In the genomic region with DNA sequence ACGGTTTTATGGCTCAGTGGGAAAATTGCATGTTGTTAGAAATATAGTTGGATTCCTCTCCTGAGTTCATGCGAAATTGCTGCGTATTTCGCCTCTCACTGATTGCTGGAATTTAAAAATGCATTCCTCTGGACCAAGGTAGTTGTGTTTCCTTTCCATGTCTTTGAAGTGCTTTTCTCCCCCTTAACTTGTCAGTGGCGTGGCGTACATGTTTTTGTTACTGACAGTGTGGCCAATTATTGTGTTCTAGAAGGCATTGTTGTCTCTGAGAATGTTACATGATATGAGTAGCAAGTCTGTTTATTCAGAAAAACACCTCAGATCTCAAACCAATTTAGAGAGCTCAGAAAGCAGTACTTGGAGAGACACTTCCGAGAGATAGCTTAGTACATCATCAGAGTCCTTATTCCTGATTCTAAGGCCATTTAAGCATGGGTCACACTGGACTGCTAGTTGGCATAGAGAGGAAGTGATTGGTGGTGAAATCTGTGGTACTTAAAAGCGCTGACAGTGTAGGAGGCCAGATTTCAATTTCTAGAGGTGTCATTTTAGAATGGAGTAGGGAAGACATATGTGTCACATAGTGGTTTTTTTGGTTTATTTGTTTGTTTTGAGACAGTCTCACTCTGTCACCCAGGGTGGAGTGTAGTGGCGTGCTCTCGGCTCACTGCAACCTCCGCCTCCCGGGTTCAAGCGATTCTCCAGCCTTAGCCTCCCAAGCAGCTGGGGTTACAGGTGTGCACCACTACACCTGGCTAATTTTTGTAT, we compare ENCODE assay signal across 28 cellular contexts.
"Had no signal": no experiment of that assay in that cellular context is flagged by ENCODE, and none has a peak within 500 bp of the region (broad histone marks: within the 10 kb centered on the region; RNA-seq: fewer than 3 reads in every experiment).

No MANE protein-coding gene starts in this region.

- H3K4me3 ChIP-seq: breast epithelium, colonic mucosa, neural progenitor cell, psoas muscle, suprapubic skin, tibial nerve had no signal

- H3K4me2 ChIP-seq: neural progenitor cell had no signal

- H3K79me2 ChIP-seq: parathyroid adenoma had no signal

- H3K4me1 Mint-ChIP-seq: activated CD4-positive, alpha-beta T cell treated with anti-CD3 and anti-CD28 coated beads, Interleukin-2, amount 10 ng/mL, durations not matched to agents 7 days and 5 days; activated naive CD4-positive, alpha-beta T cell treated with anti-CD3 and anti-CD28 coated beads, Interleukin-2, amount 50 U/mL, for 24 hours; activated naive CD8-positive, alpha-beta T cell treated with anti-CD3 and anti-CD28 coated beads, Interleukin-2, amount 50 U/mL, for 24 hours; activated T-helper 17 cell treated with anti-CD3 and anti-CD28 coated beads, Interleukin-2, amount 50 U/mL, for 72 hours; naive thymus-derived CD8-positive, alpha-beta T cell; neural progenitor cell; T-helper 17 cell had no signal

- H3K9me3 Mint-ChIP-seq: activated CD4-positive, alpha-beta memory T cell treated with anti-CD3 and anti-CD28 coated beads, Interleukin-2, amount 10 ng/mL, durations not matched to agents 7 days and 5 days; activated CD4-positive, alpha-beta T cell treated with anti-CD3 and anti-CD28 coated beads, Interleukin-2, amount 10 ng/mL, durations not matched to agents 7 days and 5 days; activated naive CD4-positive, alpha-beta T cell treated with anti-CD3 and anti-CD28 coated beads, Interleukin-2, amount 50 U/mL, for 24 hours; activated naive CD8-positive, alpha-beta T cell treated with anti-CD3 and anti-CD28 coated beads, Interleukin-2, amount 50 U/mL, for 24 hours; activated T-cell treated with anti-CD3 and anti-CD28 coated beads, Interleukin-2, amount 50 U/mL, for 24 hours; activated T-helper 17 cell treated with anti-CD3 and anti-CD28 coated beads, Interleukin-2, amount 50 U/mL, for 72 hours; neural progenitor cell had no signal

- H3K9ac ChIP-seq: neural progenitor cell, parathyroid adenoma had no signal

- H3K9me3 ChIP-seq: breast epithelium, colonic mucosa, psoas muscle, suprapubic skin, tibial nerve had no signal

- H3K27ac Mint-ChIP-seq: activated CD4-positive, alpha-beta memory T cell treated with anti-CD3 and anti-CD28 coated beads, Interleukin-2, amount 10 ng/mL, durations not matched to agents 7 days and 5 days; activated CD4-positive, alpha-beta T cell treated with anti-CD3 and anti-CD28 coated beads, Interleukin-2, amount 10 ng/mL, durations not matched to agents 7 days and 5 days; activated naive CD4-positive, alpha-beta T cell treated with anti-CD3 and anti-CD28 coated beads, Interleukin-2, amount 50 U/mL, for 24 hours; activated naive CD8-positive, alpha-beta T cell treated with anti-CD3 and anti-CD28 coated beads, Interleukin-2, amount 50 U/mL, for 24 hours; activated T-cell treated with anti-CD3 and anti-CD28 coated beads, Interleukin-2, amount 50 U/mL, for 24 hours; activated T-helper 17 cell treated with anti-CD3 and anti-CD28 coated beads, Interleukin-2, amount 50 U/mL, for 72 hours; naive thymus-derived CD8-positive, alpha-beta T cell; neural progenitor cell; T-helper 17 cell had no signal

- H2AFZ ChIP-seq: neural progenitor cell, parathyroid adenoma had no signal

- FAIRE-seq: endometrium, frontal cortex, islet of Langerhans had no signal

- ATAC-seq: activated naive CD8-positive, alpha-beta T cell treated with anti-CD3 and anti-CD28 coated beads, Interleukin-2, amount 50 U/mL, for 24 hours; activated T-helper 17 cell treated with anti-CD3 and anti-CD28 coated beads, Interleukin-2, amount 50 U/mL, for 72 hours; naive thymus-derived CD8-positive, alpha-beta T cell; psoas muscle; T-helper 17 cell had no signal

- H3K27ac ChIP-seq: breast epithelium, colonic mucosa, neural progenitor cell, parathyroid adenoma, psoas muscle, suprapubic skin, tibial nerve had no signal

- H3K27me3 ChIP-seq: breast epithelium, colonic mucosa, neural progenitor cell, suprapubic skin, tibial nerve had no signal

- H3K4me3 Mint-ChIP-seq: activated CD4-positive, alpha-beta memory T cell treated with anti-CD3 and anti-CD28 coated beads, Interleukin-2, amount 10 ng/mL, durations not matched to agents 7 days and 5 days; activated CD4-positive, alpha-beta T cell treated with anti-CD3 and anti-CD28 coated beads, Interleukin-2, amount 10 ng/mL, durations not matched to agents 7 days and 5 days; activated naive CD4-positive, alpha-beta T cell treated with anti-CD3 and anti-CD28 coated beads, Interleukin-2, amount 50 U/mL, for 24 hours; activated naive CD8-positive, alpha-beta T cell treated with anti-CD3 and anti-CD28 coated beads, Interleukin-2, amount 50 U/mL, for 24 hours; activated T-cell treated with anti-CD3 and anti-CD28 coated beads, Interleukin-2, amount 50 U/mL, for 24 hours; activated T-helper 17 cell treated with anti-CD3 and anti-CD28 coated beads, Interleukin-2, amount 50 U/mL, for 72 hours; naive thymus-derived CD8-positive, alpha-beta T cell; neural progenitor cell; T-helper 17 cell had no signal

- H3K36me3 ChIP-seq: breast epithelium, colonic mucosa, neural progenitor cell, suprapubic skin, tibial nerve had no signal

- H3K36me3 Mint-ChIP-seq: activated naive CD4-positive, alpha-beta T cell treated with anti-CD3 and anti-CD28 coated beads, Interleukin-2, amount 50 U/mL, for 24 hours; naive thymus-derived CD8-positive, alpha-beta T cell; neural progenitor cell had no signal

- H3K4me1 ChIP-seq: breast epithelium, colonic mucosa, neural progenitor cell, parathyroid adenoma, psoas muscle, suprapubic skin, tibial nerve had no signal

- DNase-seq: activated CD4-positive, alpha-beta memory T cell treated with anti-CD3 and anti-CD28 coated beads, Interleukin-2, amount 10 ng/mL, durations not matched to agents 7 days and 5 days; activated CD4-positive, alpha-beta T cell treated with anti-CD3 and anti-CD28 coated beads for 1 hour; activated CD4-positive, alpha-beta T cell treated with anti-CD3 and anti-CD28 coated beads, Interleukin-2, amount 10 ng/mL, durations not matched to agents 7 days and 5 days; activated CD8-positive, alpha-beta memory T cell treated with anti-CD3 and anti-CD28 coated beads, Interleukin-2, amount 50 U/mL, for 48 hours; activated naive CD8-positive, alpha-beta T cell treated with anti-CD3 and anti-CD28 coated beads, Interleukin-2, amount 50 U/mL, for 24 hours; activated T-cell treated with anti-CD3 and anti-CD28 coated beads, Interleukin-2, amount 50 U/mL, for 24 hours; amygdala; cerebellar nuclear complex; colonic mucosa; effector CD8-positive, alpha-beta T cell; naive thymus-derived CD8-positive, alpha-beta T cell; occipital lobe; psoas muscle; stimulated activated CD4-positive, alpha-beta T cell treated with anti-CD3 and anti-CD28 coated beads, Interleukin-15, amount 100 ng/mL, for 24 hours; stimulated activated CD4-positive, alpha-beta T cell treated with anti-CD3 and anti-CD28 coated beads, Interleukin-2, amount 100 ng/mL, for 24 hours; stimulated activated naive CD4-positive, alpha-beta T cell; T-helper 17 cell; T1000 had no signal
